ENCODE assay signal across 1 cellular context in genomic region chr12:109540526-109541411, GRCh38.
TF ChIP-seq lines count a peak whose summit lies in the region.

No MANE protein-coding gene starts in this region.

TF ChIP-seq in SK-N-SH, 30 proteins besides CTCF, POLR2A, EP300 and RAD21 (continued from another document):
- no peak for TF ChIP-seq PBX3 (IDR thresholded peaks at IDR 0.05)
- no peak for TF ChIP-seq YY1 (IDR thresholded peaks at IDR 0.05; ENCODE audit: low read depth)
- TF ChIP-seq RFX5 (IDR thresholded peaks at IDR 0.05; ENCODE audit: low read length): no peak
- no peak for TF ChIP-seq MAX (IDR thresholded peaks at IDR 0.05; ENCODE audit: low read depth)
- no peak for TF ChIP-seq SIN3A (IDR thresholded peaks at IDR 0.05; ENCODE audit: borderline replicate concordance, low read depth, low read length)
- TF ChIP-seq GATA2 (CRISPR knock-in tag; IDR thresholded peaks at IDR 0.05): no peak
- no peak for TF ChIP-seq EZH2phosphoT487 (IDR thresholded peaks at IDR 0.05; ENCODE audit: borderline replicate concordance, low read depth)
- TF ChIP-seq FOXM1 (IDR thresholded peaks at IDR 0.05; ENCODE audit: low read depth): no peak
- TF ChIP-seq TCF12 (IDR thresholded peaks at IDR 0.05): no peak
